In the genomic region with DNA sequence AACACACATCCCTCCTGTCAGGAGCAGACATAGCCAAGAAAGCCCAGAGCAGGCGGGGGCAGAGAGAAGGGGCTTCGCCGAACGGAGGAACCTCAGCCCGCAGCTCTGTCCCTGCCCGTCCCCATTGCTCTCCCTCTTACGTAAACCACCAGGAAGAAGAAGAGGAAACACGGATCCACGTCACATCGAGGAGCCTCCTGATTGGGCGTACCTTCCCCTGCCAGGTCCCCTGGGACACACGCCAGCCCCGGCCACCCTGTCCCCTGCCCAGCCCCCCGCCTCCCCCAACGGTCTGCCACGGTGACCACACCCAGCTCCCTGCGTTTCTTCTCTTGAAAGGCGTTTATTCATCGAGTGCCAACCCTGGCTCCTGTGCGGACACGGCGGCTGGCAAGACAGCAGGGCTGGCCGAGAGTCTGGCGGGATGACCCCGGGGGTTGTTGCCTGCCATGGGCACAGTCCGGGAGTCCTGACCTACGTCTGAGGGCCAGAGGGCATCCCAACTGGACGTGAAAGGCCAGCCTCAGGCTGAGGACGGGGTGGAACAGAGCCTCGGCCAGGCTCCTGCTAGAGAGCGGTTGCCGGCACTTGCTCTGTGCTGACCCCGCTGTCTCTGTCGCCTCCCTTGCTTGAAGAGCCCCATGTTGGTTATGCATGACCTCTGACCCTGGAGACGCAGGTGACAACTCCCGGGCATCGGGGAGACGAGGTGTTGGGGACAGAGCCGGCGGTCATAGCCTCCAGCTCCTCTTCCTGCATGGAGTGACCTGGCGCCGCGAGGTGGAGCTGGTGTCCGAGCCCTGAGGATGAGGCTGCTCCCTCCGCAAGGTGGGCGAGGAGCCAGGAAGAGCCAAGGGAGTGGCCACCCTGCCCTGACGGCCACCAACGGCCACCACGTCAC, we compare ENCODE assay signal across 1 cellular context.
TF ChIP-seq lines count a peak whose summit lies in the region.

No MANE protein-coding gene starts in this region.

TF ChIP-seq in IMR-90, 13 proteins besides CTCF, POLR2A, EP300 and RAD21:
- TF ChIP-seq FOS (IDR thresholded peaks at IDR 0.05; ENCODE audit: low read depth, low read length) (no peak), MXI1 (IDR thresholded peaks at IDR 0.05; ENCODE audit: borderline replicate concordance, low read depth, low read length) (no peak), CEBPB (IDR thresholded peaks at IDR 0.05; ENCODE audit: low read depth, low read length) (no peak), BHLHE40 (IDR thresholded peaks at IDR 0.05; ENCODE audit: low read depth, low read length) (no peak)
